In genomic region chr12:99119449-99119848, GRCh38 we compare ENCODE assay signal across 21 cellular contexts.
"Had no signal": no experiment of that assay in that cellular context is flagged by ENCODE, and none has a peak within 500 bp of the region (broad histone marks: within the 10 kb centered on the region; RNA-seq: fewer than 3 reads in every experiment).

No MANE protein-coding gene starts in this region.

- DNase-seq: stimulated activated CD4-positive, alpha-beta T cell treated with anti-CD3 and anti-CD28 coated beads, Interleukin-2, amount 100 ng/mL, for 48 hours; stimulated activated CD4-positive, alpha-beta T cell treated with anti-CD3 and anti-CD28 coated beads, Interleukin-4, amount 100 ng/mL, for 1 hour; stimulated activated CD4-positive, alpha-beta T cell treated with anti-CD3 and anti-CD28 coated beads, Interleukin-4, amount 100 ng/mL, for 24 hours; stimulated activated CD4-positive, alpha-beta T cell treated with anti-CD3 and anti-CD28 coated beads, Interleukin-4, amount 100 ng/mL, for 4 hours; stimulated activated CD8-positive, alpha-beta memory T cell treated with anti-CD3 and anti-CD28 coated beads, Interleukin-4, amount 100 ng/mL, for 48 hours; stimulated activated naive B cell treated with anti-CD40 and anti-IgM and Interleukin-4, amounts not matched to agents 10 μg/mL and 1 μg/mL and 100 μg/mL, for 72 hours; stimulated activated naive CD4-positive, alpha-beta T cell; stimulated activated naive CD4-positive, alpha-beta T cell treated with Interleukin-2 at 50 U/mL for 16 hours; stimulated activated naive CD8-positive, alpha-beta T cell treated with anti-CD3 and anti-CD28 coated beads, Interleukin-15, amount 100 ng/mL, for 72 hours; stimulated activated naive CD8-positive, alpha-beta T cell treated with anti-CD3 and anti-CD28 coated beads, Interleukin-15, Interleukin-2, amounts not matched to agents 100 U/mL and 50 U/mL, for 24 hours; stomach; substantia nigra; testis; thyroid gland; tibial artery; transverse colon; trophoblast cell; upper lobe of right lung; uterus had no signal

- ATAC-seq: stimulated activated effector memory CD8-positive, alpha-beta T cell treated with anti-CD3 and anti-CD28 coated beads, Interleukin-12 subunit alpha, Interleukin-12 subunit beta, amount 100 ng/mL, for 72 hours; stimulated activated memory B cell treated with anti-CD40 and anti-IgM and Interleukin-4, amounts not matched to agents 10 μg/mL and 1 μg/mL and 100 μg/mL, for 72 hours; stimulated activated naive B cell treated with anti-CD40 and anti-IgM and Interleukin-4, amounts not matched to agents 10 μg/mL and 1 μg/mL and 100 μg/mL, for 72 hours; stimulated activated naive CD8-positive, alpha-beta T cell treated with anti-CD3 and anti-CD28 coated beads, Interleukin-15, amount 100 ng/mL, for 72 hours; stimulated activated naive CD8-positive, alpha-beta T cell treated with anti-CD3 and anti-CD28 coated beads, Interleukin-15, Interleukin-2, amounts not matched to agents 100 U/mL and 50 U/mL, for 24 hours; upper lobe of right lung had no signal
